Comparison of ENCODE assay signal across 19 cellular contexts in genomic region chr7:115618676-115619075, GRCh38.
DNase-seq lines count a peak whose midpoint lies in the region; ATAC-seq and TF ChIP-seq lines count a peak whose summit lies in the region.
"Had no signal": no experiment of that assay in that cellular context is flagged by ENCODE, and none has a peak within 500 bp of the region (broad histone marks: within the 10 kb centered on the region; RNA-seq: fewer than 3 reads in every experiment).

No MANE protein-coding gene starts in this region.

- TF ChIP-seq CTCF in colonic mucosa (IDR thresholded peaks at IDR 0.05) = no peak

- intact Hi-C loops in colonic mucosa (cut with DNase I) = no loop called here

- H3K4me3 ChIP-seq in colonic mucosa = no peak overlapping the region
- H3K4me3 ChIP-seq: K562 had no signal

- ATAC-seq in stimulated activated naive CD8-positive, alpha-beta T cell treated with anti-CD3 and anti-CD28 coated beads, Interleukin-15, Interleukin-2, amounts not matched to agents 100 U/mL and 50 U/mL, for 24 hours = no peak
- ATAC-seq: K562 had no signal

- no peaks in the 10 kb centered on the region for H3K9me3 ChIP-seq in colonic mucosa

- DNase-seq in AG08396 (ENCODE audit: low spot score) = peak; percentile 17
- DNase-seq in HS-27A (ENCODE audit: low read depth) = peak; percentile 30
- peak; percentile 21 for DNase-seq in astrocyte of the hippocampus (ENCODE audit: low read depth, low spot score)
- peak; percentile 10 for DNase-seq in left kidney (ENCODE audit: low read depth, low spot score)
- no peak for DNase-seq in stimulated activated naive CD8-positive, alpha-beta T cell treated with anti-CD3 and anti-CD28 coated beads, Interleukin-15, Interleukin-2, amounts not matched to agents 100 U/mL and 50 U/mL, for 24 hours
- DNase-seq in SW 1271 (lab: John Stamatoyannopoulos, UW) = no peak
- no peak for DNase-seq in DMS79 (lab: John Stamatoyannopoulos, UW)
- DNase-seq in colonic mucosa = no peak
- DNase-seq: activated CD4-positive, alpha-beta T cell treated with anti-CD3 and anti-CD28 coated beads, Interleukin-2, amount 10 ng/mL, durations not matched to agents 7 days and 5 days; Calu3; GF-D8; hypothalamus; NCI-H1048; NCI-H2107; NCI-H82; stimulated activated CD4-positive, alpha-beta T cell treated with anti-CD3 and anti-CD28 coated beads, Interleukin-4, amount 100 ng/mL, for 1 hour had no signal

- no peaks in the 10 kb centered on the region for H3K4me1 ChIP-seq in colonic mucosa

- H3K36me3 ChIP-seq in colonic mucosa = no peaks in the 10 kb centered on the region

- no peak overlapping the region for H3K27ac ChIP-seq in colonic mucosa
- H3K27ac ChIP-seq: epithelial cell of prostate, HL-60 had no signal

- H3K27me3 ChIP-seq in colonic mucosa = no peaks in the 10 kb centered on the region

- no peak overlapping the region for H3K9ac ChIP-seq in colonic mucosa (ENCODE audit: low read depth in 2 of 2, low read length in 2 of 2)

Comparison
In these comparisons a context has a peak if more than half of its experiments do, and no peak if none do; other contexts are left out.
1. DNase-seq: peak in AG08396 (single experiment), HS-27A (single experiment), astrocyte of the hippocampus (single experiment) and left kidney (single experiment); none in stimulated activated naive CD8-positive, alpha-beta T cell treated with anti-CD3 and anti-CD28 coated beads, Interleukin-15, Interleukin-2, amounts not matched to agents 100 U/mL and 50 U/mL, for 24 hours (single experiment), SW 1271 (0 of 2), DMS79 (single experiment) and colonic mucosa (single experiment).